ENCODE assay signal across 8 cellular contexts in genomic region chrX:111823068-111823467, GRCh38. TPM values are rescaled to one million over a fixed set of nuclear protein-coding genes. Genes with fewer than 3 reads are reported as not detected.
DNase-seq lines count a peak whose midpoint lies in the region; ATAC-seq, FAIRE-seq and TF ChIP-seq lines count a peak whose summit lies in the region.
"Had no signal": no experiment of that assay in that cellular context is flagged by ENCODE, and none has a peak within 500 bp of the region (broad histone marks: within the 10 kb centered on the region; RNA-seq: fewer than 3 reads in every experiment).

No MANE protein-coding gene starts in this region.

- no peaks in the 10 kb centered on the region for H3K27me3 ChIP-seq in astrocyte (ENCODE audit: insufficient read depth, low read length)
- H3K27me3 ChIP-seq in gastroesophageal sphincter, result no peaks in the 10 kb centered on the region

- no peak overlapping the region for H3K4me3 ChIP-seq in astrocyte (ENCODE audit: insufficient read depth, low read depth, low read length)
- no peak overlapping the region for H3K4me3 ChIP-seq in gastroesophageal sphincter

- H2AFZ ChIP-seq in astrocyte (ENCODE audit: low read depth, low read length), result no peak overlapping the region

- no peak for ATAC-seq in gastroesophageal sphincter

- peak; percentile 34 for FAIRE-seq in astrocyte (lab: Jason Lieb, UNC)

- no peak overlapping the region for H3K9ac ChIP-seq in astrocyte (ENCODE audit: low read length)

- H3K9me3 Mint-ChIP-seq in astrocyte (ENCODE audit: unreplicated experiment), result no peaks in the 10 kb centered on the region
- H3K9me3 Mint-ChIP-seq in nephron progenitor cell, result no peaks in the 10 kb centered on the region

- H3K27ac Mint-ChIP-seq in astrocyte (ENCODE audit: unreplicated experiment), result no peak overlapping the region
- no peak overlapping the region for H3K27ac Mint-ChIP-seq in nephron progenitor cell

- H3K4me1 Mint-ChIP-seq in astrocyte (ENCODE audit: low read depth, unreplicated experiment), result peaks cover 3% of the 10 kb centered on the region
- H3K4me1 Mint-ChIP-seq in nephron progenitor cell, result no peaks in the 10 kb centered on the region

- H3K4me1 ChIP-seq in astrocyte (ENCODE audit: insufficient read depth, low read length) (no peaks in the 10 kb centered on the region), gastroesophageal sphincter (no peaks in the 10 kb centered on the region)

- TF ChIP-seq POLR2A in gastroesophageal sphincter (IDR thresholded peaks at IDR 0.05), result no peak

- no peaks in the 10 kb centered on the region for H4K20me1 ChIP-seq in astrocyte (ENCODE audit: insufficient read depth, low read length)

- H3K36me3 ChIP-seq in astrocyte (ENCODE audit: insufficient read depth, low read length) (no peaks in the 10 kb centered on the region), gastroesophageal sphincter (no peaks in the 10 kb centered on the region)

- H3K9me3 ChIP-seq in astrocyte (ENCODE audit: insufficient read depth, low read depth, low read length) (no peaks in the 10 kb centered on the region), gastroesophageal sphincter (no peaks in the 10 kb centered on the region)

- WGBS in gastroesophageal sphincter (ENCODE audit: low coverage in 1 of 2), 2 donors, result 20% methylated on average over 1 of the region's 1 CpG; no CpG with 5 or more reads in 1 of the 2 donors

- H3K27ac ChIP-seq in astrocyte (ENCODE audit: low read depth, low read length) (no peak overlapping the region), gastroesophageal sphincter (no peak overlapping the region)
- H3K27ac ChIP-seq: epithelial cell of prostate had no signal

- TF ChIP-seq CTCF in GM12872 (IDR thresholded peaks at IDR 0.05; ENCODE audit: insufficient read depth, low read depth, low read length) (peak; percentile 43; the same call in 2 of the 3 replicates), astrocyte (IDR thresholded peaks at IDR 0.05; ENCODE audit: insufficient read depth, low read depth, low read length) (peak; percentile 20), nephron progenitor cell (IDR thresholded peaks at IDR 0.05) (peak; percentile 65), gastroesophageal sphincter (IDR thresholded peaks at IDR 0.05) (peak in 2 of 4 experiments; percentile 11 to 20)

- H3K79me2 ChIP-seq in astrocyte (ENCODE audit: insufficient read depth, low read length), result no peaks in the 10 kb centered on the region

- H3K27me3 Mint-ChIP-seq in astrocyte (ENCODE audit: low read depth, unreplicated experiment) (no peaks in the 10 kb centered on the region), nephron progenitor cell (ENCODE audit: low read depth, poor library complexity) (peaks cover 4% of the 10 kb centered on the region)

- H3K4me2 ChIP-seq in astrocyte (ENCODE audit: low read length), result no peak overlapping the region

- DNase-seq in HT-29 (ENCODE audit: low spot score) (peak; percentile 28), astrocyte (ENCODE audit: low read depth) (peak; percentile 8), nephron progenitor cell (peak; percentile 53), AML-193 (lab: John Stamatoyannopoulos, UW) (no peak)
- no peak for DNase-seq in stimulated activated naive CD4-positive, alpha-beta T cell treated with Interleukin-2 at 50 U/mL for 16 hours (lab: John Stamatoyannopoulos, UW)

- H3K4me3 Mint-ChIP-seq in astrocyte (ENCODE audit: unreplicated experiment) (no peak overlapping the region), nephron progenitor cell (no peak overlapping the region)

- H3K36me3 Mint-ChIP-seq in astrocyte (ENCODE audit: low read depth, unreplicated experiment), result no peaks in the 10 kb centered on the region
- H3K36me3 Mint-ChIP-seq in nephron progenitor cell (ENCODE audit: low read depth), result no peaks in the 10 kb centered on the region

- no peak for TF ChIP-seq EP300 in gastroesophageal sphincter (IDR thresholded peaks at IDR 0.05)

RNA-seq across cellular contexts. Expression of gene TRPC5OS, which starts 52.9 kb away (rescaled TPM):
- not detected in 2 replicates for total RNA-seq in HT-29 (2014; rRNA removed; shearing (Covaris generic))
- total RNA-seq in astrocyte (not detected in 2 replicates), gastroesophageal sphincter (not detected)

Comparison
In these comparisons a context has a peak if more than half of its experiments do, and no peak if none do; other contexts are left out.
1. DNase-seq: peak in HT-29 (single experiment), astrocyte (single experiment) and nephron progenitor cell (single experiment); none in stimulated activated naive CD4-positive, alpha-beta T cell treated with Interleukin-2 at 50 U/mL for 16 hours (single experiment) and AML-193 (0 of 2).